1 cellular context compared by ENCODE assay signal in the genomic region with DNA sequence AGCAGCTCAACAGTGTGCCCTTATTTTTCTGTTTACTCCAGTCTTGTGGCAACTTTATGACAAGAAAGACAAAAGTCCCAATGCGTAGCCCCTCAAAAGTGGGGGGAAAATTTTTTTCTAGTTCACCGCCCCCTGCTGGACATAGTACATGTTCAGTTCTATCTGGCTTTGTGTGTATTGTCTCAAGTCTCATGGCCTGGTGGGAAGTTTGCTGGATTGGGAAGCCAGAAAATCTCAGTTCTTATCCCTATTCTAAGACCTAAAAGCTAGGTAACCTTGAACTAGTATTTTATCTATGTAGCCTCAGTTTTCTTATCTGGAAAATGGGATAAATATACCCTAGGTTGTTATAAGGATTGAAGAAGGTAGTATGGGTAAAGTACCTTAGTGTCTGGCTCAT.
TF ChIP-seq lines count a peak whose summit lies in the region.

No MANE protein-coding gene starts in this region.

TF ChIP-seq in K562, 482 proteins besides CTCF, POLR2A, EP300 and RAD21 (continued from another document):
- TF ChIP-seq ZNF584 (CRISPR knock-in tag; IDR thresholded peaks at IDR 0.05; ENCODE audit: low read depth) (no peak), SMC3 (conservative IDR thresholded peaks at IDR 0.05; ENCODE audit: insufficient read depth, low read depth, low read length) (0 out of 2 replicates have a peak, but pooled peaks have one; percentile 23), RBM22 (IDR thresholded peaks at IDR 0.05; ENCODE audit: low read depth, low read length, poor library complexity, severe bottlenecking) (no peak), DMBX1 (CRISPR knock-in tag; IDR thresholded peaks at IDR 0.05; ENCODE audit: borderline replicate concordance) (no peak), RNF2 (IDR thresholded peaks at IDR 0.05) (no peak), BCOR (IDR thresholded peaks at IDR 0.05) (peak; percentile 63), NFATC3 (IDR thresholded peaks at IDR 0.05) (0 out of 2 replicates have a peak, but pooled peaks have one; percentile 44), TEAD1 (CRISPR knock-in tag; IDR thresholded peaks at IDR 0.05) (no peak), ADNP (tag; IDR thresholded peaks at IDR 0.05) (peak; percentile 46; the same call in 1 of the 2 replicates)
- TF ChIP-seq, protein P1, sequence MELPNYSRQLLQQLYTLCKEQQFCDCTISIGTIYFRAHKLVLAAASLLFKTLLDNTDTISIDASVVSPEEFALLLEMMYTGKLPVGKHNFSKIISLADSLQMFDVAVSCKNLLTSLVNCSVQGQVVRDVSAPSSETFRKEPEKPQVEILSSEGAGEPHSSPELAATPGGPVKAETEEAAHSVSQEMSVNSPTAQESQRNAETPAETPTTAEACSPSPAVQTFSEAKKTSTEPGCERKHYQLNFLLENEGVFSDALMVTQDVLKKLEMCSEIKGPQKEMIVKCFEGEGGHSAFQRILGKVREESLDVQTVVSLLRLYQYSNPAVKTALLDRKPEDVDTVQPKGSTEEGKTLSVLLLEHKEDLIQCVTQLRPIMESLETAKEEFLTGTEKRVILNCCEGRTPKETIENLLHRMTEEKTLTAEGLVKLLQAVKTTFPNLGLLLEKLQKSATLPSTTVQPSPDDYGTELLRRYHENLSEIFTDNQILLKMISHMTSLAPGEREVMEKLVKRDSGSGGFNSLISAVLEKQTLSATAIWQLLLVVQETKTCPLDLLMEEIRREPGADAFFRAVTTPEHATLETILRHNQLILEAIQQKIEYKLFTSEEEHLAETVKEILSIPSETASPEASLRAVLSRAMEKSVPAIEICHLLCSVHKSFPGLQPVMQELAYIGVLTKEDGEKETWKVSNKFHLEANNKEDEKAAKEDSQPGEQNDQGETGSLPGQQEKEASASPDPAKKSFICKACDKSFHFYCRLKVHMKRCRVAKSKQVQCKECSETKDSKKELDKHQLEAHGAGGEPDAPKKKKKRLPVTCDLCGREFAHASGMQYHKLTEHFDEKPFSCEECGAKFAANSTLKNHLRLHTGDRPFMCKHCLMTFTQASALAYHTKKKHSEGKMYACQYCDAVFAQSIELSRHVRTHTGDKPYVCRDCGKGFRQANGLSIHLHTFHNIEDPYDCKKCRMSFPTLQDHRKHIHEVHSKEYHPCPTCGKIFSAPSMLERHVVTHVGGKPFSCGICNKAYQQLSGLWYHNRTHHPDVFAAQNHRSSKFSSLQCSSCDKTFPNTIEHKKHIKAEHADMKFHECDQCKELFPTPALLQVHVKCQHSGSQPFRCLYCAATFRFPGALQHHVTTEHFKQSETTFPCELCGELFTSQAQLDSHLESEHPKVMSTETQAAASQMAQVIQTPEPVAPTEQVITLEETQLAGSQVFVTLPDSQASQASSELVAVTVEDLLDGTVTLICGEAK (IDR thresholded peaks at IDR 0.05): no peak
- TF ChIP-seq, protein P1 (CRISPR knock-in tag; IDR thresholded peaks at IDR 0.05): no peak
- TF ChIP-seq, protein P2, sequence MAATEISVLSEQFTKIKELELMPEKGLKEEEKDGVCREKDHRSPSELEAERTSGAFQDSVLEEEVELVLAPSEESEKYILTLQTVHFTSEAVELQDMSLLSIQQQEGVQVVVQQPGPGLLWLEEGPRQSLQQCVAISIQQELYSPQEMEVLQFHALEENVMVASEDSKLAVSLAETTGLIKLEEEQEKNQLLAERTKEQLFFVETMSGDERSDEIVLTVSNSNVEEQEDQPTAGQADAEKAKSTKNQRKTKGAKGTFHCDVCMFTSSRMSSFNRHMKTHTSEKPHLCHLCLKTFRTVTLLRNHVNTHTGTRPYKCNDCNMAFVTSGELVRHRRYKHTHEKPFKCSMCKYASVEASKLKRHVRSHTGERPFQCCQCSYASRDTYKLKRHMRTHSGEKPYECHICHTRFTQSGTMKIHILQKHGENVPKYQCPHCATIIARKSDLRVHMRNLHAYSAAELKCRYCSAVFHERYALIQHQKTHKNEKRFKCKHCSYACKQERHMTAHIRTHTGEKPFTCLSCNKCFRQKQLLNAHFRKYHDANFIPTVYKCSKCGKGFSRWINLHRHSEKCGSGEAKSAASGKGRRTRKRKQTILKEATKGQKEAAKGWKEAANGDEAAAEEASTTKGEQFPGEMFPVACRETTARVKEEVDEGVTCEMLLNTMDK (IDR thresholded peaks at IDR 0.05; ENCODE audit: borderline replicate concordance, insufficient read depth, low read depth, low read length, poor library complexity, severe bottlenecking): peak; percentile 58
TF ChIP-seq in K562: peak in this region for 9.
